In the genomic region with DNA sequence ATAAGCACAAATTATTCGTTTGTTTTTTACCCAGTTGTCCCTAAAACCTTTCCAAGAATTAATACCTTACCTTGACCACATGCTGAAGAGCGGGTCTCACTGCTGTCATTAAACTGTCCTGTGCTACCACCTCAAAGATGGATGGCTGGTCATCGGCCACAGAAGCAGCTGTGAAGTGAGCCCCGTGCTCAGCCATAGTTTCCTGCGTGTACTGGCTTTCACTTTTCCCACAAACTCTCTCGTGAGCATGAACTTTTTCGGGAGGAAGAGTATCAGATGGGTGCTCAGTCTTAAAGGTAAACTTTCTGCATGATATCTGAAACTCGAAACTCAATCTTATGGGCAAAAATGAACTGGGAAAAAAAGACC, we compare ENCODE assay signal across 8 cellular contexts. TPM values are rescaled to one million over a fixed set of nuclear protein-coding genes. Genes with fewer than 3 reads are reported as not detected.
A peak's percentile ranks its signal among the peaks of the same experiment; 100 is the strongest.
DNase-seq lines count a peak whose midpoint lies in the region; ATAC-seq and TF ChIP-seq lines count a peak whose summit lies in the region.

No MANE protein-coding gene starts in this region.

- intact Hi-C loops in CD4-positive, alpha-beta memory T cell (cut with micrococcal nuclease): loop anchor here (1.0 to 2.0 kb wide), 5 partner anchors 8 to 436 kb away; a partner anchor contains a TSS
- intact Hi-C loops in breast epithelium (cut with DNase I; ENCODE audit: low total_unique reads) (no loop called here), transverse colon (cut with DNase I; ENCODE audit: low total_unique reads) (no loop called here)

- no peak for TF ChIP-seq RAD21 in liver (IDR thresholded peaks at IDR 0.05)

- in situ Hi-C loops in transverse colon (cut with MboI; ENCODE audit: low pct_ligation_motif_present in 1 of 4, low pct_unique_long_range_greater_than_20kb in 1 of 4, low sequenced_read_pairs in 3 of 4): no loop called here

- CTCF ChIA-PET in CD4-positive, alpha-beta memory T cell (lab: Charles Lee; ENCODE audit: partially characterized antibody): interaction anchor here (0.9 to 2.4 kb wide), 10 partner anchors 9 to 434 kb away, joined by 3 to 10 read pairs (median 6); a partner anchor contains a TSS

- peaks cover 6% of the 10 kb centered on the region for H3K36me3 ChIP-seq in CD4-positive, alpha-beta memory T cell (ENCODE audit: insufficient read depth, low read length)
- H3K36me3 ChIP-seq in breast epithelium (no peaks in the 10 kb centered on the region), liver (ENCODE audit: control insufficient read depth in 4 of 4, insufficient read depth in 3 of 4, low read depth in 1 of 4, low read length in 3 of 4) (peaks cover 0 to 8% (median 3%) of the 10 kb centered on the region in 4 donors), transverse colon (peaks cover 0 to 7% (median 0%) of the 10 kb centered on the region in 4 donors)

- peaks cover 0 to 29% of the 10 kb centered on the region in 2 donors for H3K36me3 Mint-ChIP-seq in CD4-positive, alpha-beta memory T cell

- no peak for TF ChIP-seq CTCF in breast epithelium (IDR thresholded peaks at IDR 0.05)
- no peak for TF ChIP-seq CTCF in liver (IDR thresholded peaks at IDR 0.05; ENCODE audit: low read depth, low read length, missing input control)
- TF ChIP-seq CTCF in transverse colon (IDR thresholded peaks at IDR 0.05): no peak

- H3K9me3 Mint-ChIP-seq in CD4-positive, alpha-beta memory T cell: no peaks in the 10 kb centered on the region

- peak overlapping the region; percentile 81 to 90 for H3K4me3 ChIP-seq in CD4-positive, alpha-beta memory T cell (ENCODE audit: low read length in 2 of 2)
- H3K4me3 ChIP-seq in breast epithelium (peak overlapping the region; percentile 74 to 81 (median 80)), liver (ENCODE audit: low read depth in 1 of 3, low read length in 3 of 3) (peak overlapping the region; percentile 55 to 90 (median 87)), transverse colon (peak overlapping the region; percentile 61 to 77 (median 68))

- no peak for TF ChIP-seq EP300 in transverse colon (IDR thresholded peaks at IDR 0.05; ENCODE audit: low read depth)

- ATAC-seq in GM21381 (IDR thresholded peaks at IDR 0.05; ENCODE audit: unreplicated experiment): no peak

- H3K4me1 Mint-ChIP-seq in CD4-positive, alpha-beta memory T cell: peaks cover 6 to 34% (median 26%) of the 10 kb centered on the region in 4 donors

- peak overlapping the region; percentile 95 to 99 (median 97) for H3K4me3 Mint-ChIP-seq in CD4-positive, alpha-beta memory T cell

- H3K9ac ChIP-seq in liver (ENCODE audit: low read depth in 1 of 2, low read length in 2 of 2): peak overlapping the region; percentile 58 to 99

- peak in 1 of 5 donors; percentile 10 for DNase-seq in CD4-positive, alpha-beta memory T cell
- peak; percentile 23 for DNase-seq in LHCN-M2 (ENCODE audit: low read depth)
- DNase-seq in breast epithelium (ENCODE audit: low spot score in 2 of 2): no peak
- DNase-seq in transverse colon: peak; percentile 19
- DNase-seq in iPS-NIHi7 (ENCODE audit: extremely low spot score): no peak
- DNase-seq in ecto neural progenitor cell (ENCODE audit: low spot score): no peak

- 5% methylated on average over 8 of the region's 8 CpGs for WGBS in liver
- WGBS in transverse colon (ENCODE audit: low coverage in 1 of 2), 2 donors: 4 to 8% methylated on average over 2 to 8 of the region's 8 CpGs

- H3K9me3 ChIP-seq in CD4-positive, alpha-beta memory T cell (ENCODE audit: control insufficient read depth in 1 of 2, low read length in 2 of 2): no peaks in the 10 kb centered on the region
- no peaks in the 10 kb centered on the region for H3K9me3 ChIP-seq in breast epithelium
- no peaks in the 10 kb centered on the region for H3K9me3 ChIP-seq in liver (ENCODE audit: control insufficient read depth in 4 of 4, low read length in 3 of 4)
- no peaks in the 10 kb centered on the region for H3K9me3 ChIP-seq in transverse colon

- H3K27ac Mint-ChIP-seq in CD4-positive, alpha-beta memory T cell: peak overlapping the region; percentile 97 to 100 (median 99)

- POLR2A ChIA-PET in CD4-positive, alpha-beta memory T cell (lab: Charles Lee; ENCODE audit: partially characterized antibody): interaction anchor here (0.9 to 5.6 kb wide), 25 partner anchors 9 to 597 kb away, joined by 3 to 130 read pairs (median 8); a partner anchor contains a TSS

- H3K27me3 ChIP-seq in CD4-positive, alpha-beta memory T cell (ENCODE audit: insufficient read depth, low read length): no peaks in the 10 kb centered on the region
- no peaks in the 10 kb centered on the region for H3K27me3 ChIP-seq in breast epithelium
- H3K27me3 ChIP-seq in liver (ENCODE audit: control insufficient read depth in 4 of 4, insufficient read depth in 4 of 4, low read length in 3 of 4): no peaks in the 10 kb centered on the region
- no peaks in the 10 kb centered on the region for H3K27me3 ChIP-seq in transverse colon

- peak overlapping the region; percentile 89 for H3K27ac ChIP-seq in CD4-positive, alpha-beta memory T cell (ENCODE audit: low read depth, low read length)
- H3K27ac ChIP-seq in breast epithelium (peak overlapping the region; percentile 83 to 92), liver (ENCODE audit: low read depth in 1 of 2, low read length in 2 of 2) (peak overlapping the region; percentile 87 to 89), transverse colon (peak overlapping the region; percentile 90 to 94 (median 92))

- no peak for TF ChIP-seq POLR2A in breast epithelium (IDR thresholded peaks at IDR 0.05)
- no peak for TF ChIP-seq POLR2A in transverse colon (IDR thresholded peaks at IDR 0.05)

- peaks cover 24% of the 10 kb centered on the region for H3K4me1 ChIP-seq in CD4-positive, alpha-beta memory T cell (ENCODE audit: insufficient read depth, low read length)
- H3K4me1 ChIP-seq in breast epithelium (peaks cover 0 to 6% of the 10 kb centered on the region in 2 donors), liver (ENCODE audit: control insufficient read depth in 4 of 4, insufficient read depth in 4 of 4, low read length in 3 of 4) (peaks cover 0 to 19% (median 11%) of the 10 kb centered on the region in 4 donors), transverse colon (peaks cover 5 to 16% (median 14%) of the 10 kb centered on the region in 4 donors)

- no peaks in the 10 kb centered on the region for H3K27me3 Mint-ChIP-seq in CD4-positive, alpha-beta memory T cell

TF ChIP-seq in liver, 16 proteins besides CTCF, POLR2A, EP300 and RAD21:
- TF ChIP-seq HNF4A (conservative IDR thresholded peaks at IDR 0.05) (no peak), GABPA (IDR thresholded peaks at IDR 0.05 in 1 of 2, conservative IDR thresholded peaks at IDR 0.05 in 1 of 2) (no peak), FOXA2 (IDR thresholded peaks at IDR 0.05) (no peak), SP1 (IDR thresholded peaks at IDR 0.05) (no peak), HNF4G (IDR thresholded peaks at IDR 0.05) (no peak)

RNA-seq across cellular contexts. Expression of a gene that starts 0.6 kb away (rescaled TPM):
- total RNA-seq in CD4-positive, alpha-beta memory T cell: 1 to 10 TPM; 8.2 to 8.5 TPM
- 1 to 10 TPM; 1.3 to 2.8 TPM for polyA plus RNA-seq in CD4-positive, alpha-beta memory T cell
- total RNA-seq in LHCN-M2 (2014; rRNA removed) (6.9 and 7.1 TPM in 2 replicates), breast epithelium (1 to 10 TPM; 5.1 to 10.0 (median 8.2) TPM), liver (1 to 10 TPM; 2.3 to 2.4 TPM), transverse colon (1 to 10 TPM in 2 of 4 donors, under 1 TPM in 1, not detected in 1; 0.75 to 5.2 (median 3.0) TPM)
- 3.3 TPM for polyA plus RNA-seq in LHCN-M2 (2012)
- polyA plus RNA-seq in liver: 1 to 10 TPM; 2.0 to 3.6 TPM

RNA-seq across cellular contexts. Expression of a gene that starts 9.3 kb away (rescaled TPM):
- 100 to 1,000 TPM; 160 to 165 TPM for total RNA-seq in CD4-positive, alpha-beta memory T cell
- 10 to 100 TPM; 54.1 to 75.4 TPM for polyA plus RNA-seq in CD4-positive, alpha-beta memory T cell
- 75.3 and 100 TPM in 2 replicates for total RNA-seq in LHCN-M2 (2014; rRNA removed)
- polyA plus RNA-seq in LHCN-M2 (2012): 115 TPM
- total RNA-seq in breast epithelium: 10 to 100 TPM; 78.4 to 91.9 (median 88.5) TPM
- total RNA-seq in liver: 10 to 100 TPM; 25.4 to 55.6 TPM
- polyA plus RNA-seq in liver: 10 to 100 TPM in 1 of 2 donors, 1 to 10 TPM in 1; 8.7 to 19.2 TPM
- 100 to 1,000 TPM in 1 of 4 donors, 10 to 100 TPM in 3; 32.2 to 102 (median 60.1) TPM for total RNA-seq in transverse colon

RNA-seq across cellular contexts. Expression of a gene that starts 17.2 kb away (rescaled TPM):
- not detected for total RNA-seq in CD4-positive, alpha-beta memory T cell
- polyA plus RNA-seq in CD4-positive, alpha-beta memory T cell: under 1 TPM in 1 of 2 donors, not detected in 1; 0.18 TPM
- total RNA-seq in LHCN-M2 (2014; rRNA removed) (not detected in 2 replicates), breast epithelium (not detected), liver (10 to 100 TPM in 1 of 2 donors, under 1 TPM in 1; under 0.01 to 23.7 TPM), transverse colon (not detected)
- not detected for polyA plus RNA-seq in LHCN-M2 (2012)
- polyA plus RNA-seq in liver: not detected

RNA-seq across cellular contexts. Expression of a gene that starts 40.3 kb away (rescaled TPM):
- 10 to 100 TPM; 75.4 to 78.8 TPM for total RNA-seq in CD4-positive, alpha-beta memory T cell
- polyA plus RNA-seq in CD4-positive, alpha-beta memory T cell: 10 to 100 TPM; 13.4 to 23.0 TPM
- total RNA-seq in LHCN-M2 (2014; rRNA removed) (0.19 TPM in 1 of 2 replicates, not detected in the other), breast epithelium (1 to 10 TPM; 2.9 to 3.5 (median 3.3) TPM), liver (1 to 10 TPM in 1 of 2 donors, under 1 TPM in 1; 0.37 to 2.2 TPM), transverse colon (1 to 10 TPM; 1.4 to 6.2 (median 3.1) TPM)
- polyA plus RNA-seq in LHCN-M2 (2012): 0.04 TPM
- under 1 TPM; 0.09 to 0.17 TPM for polyA plus RNA-seq in liver

Comparison
In these comparisons a context has a peak if more than half of its experiments do, and no peak if none do; other contexts are left out.
1. DNase-seq: peak in LHCN-M2 (single experiment) and transverse colon (single experiment); none in breast epithelium (0 of 2), iPS-NIHi7 (single experiment) and ecto neural progenitor cell (single experiment).
2. Peak in every context shown above with its lines, with median percentiles within 50 percentile points of each other: H3K27ac ChIP-seq and H3K4me3 ChIP-seq.